In the genomic region with DNA sequence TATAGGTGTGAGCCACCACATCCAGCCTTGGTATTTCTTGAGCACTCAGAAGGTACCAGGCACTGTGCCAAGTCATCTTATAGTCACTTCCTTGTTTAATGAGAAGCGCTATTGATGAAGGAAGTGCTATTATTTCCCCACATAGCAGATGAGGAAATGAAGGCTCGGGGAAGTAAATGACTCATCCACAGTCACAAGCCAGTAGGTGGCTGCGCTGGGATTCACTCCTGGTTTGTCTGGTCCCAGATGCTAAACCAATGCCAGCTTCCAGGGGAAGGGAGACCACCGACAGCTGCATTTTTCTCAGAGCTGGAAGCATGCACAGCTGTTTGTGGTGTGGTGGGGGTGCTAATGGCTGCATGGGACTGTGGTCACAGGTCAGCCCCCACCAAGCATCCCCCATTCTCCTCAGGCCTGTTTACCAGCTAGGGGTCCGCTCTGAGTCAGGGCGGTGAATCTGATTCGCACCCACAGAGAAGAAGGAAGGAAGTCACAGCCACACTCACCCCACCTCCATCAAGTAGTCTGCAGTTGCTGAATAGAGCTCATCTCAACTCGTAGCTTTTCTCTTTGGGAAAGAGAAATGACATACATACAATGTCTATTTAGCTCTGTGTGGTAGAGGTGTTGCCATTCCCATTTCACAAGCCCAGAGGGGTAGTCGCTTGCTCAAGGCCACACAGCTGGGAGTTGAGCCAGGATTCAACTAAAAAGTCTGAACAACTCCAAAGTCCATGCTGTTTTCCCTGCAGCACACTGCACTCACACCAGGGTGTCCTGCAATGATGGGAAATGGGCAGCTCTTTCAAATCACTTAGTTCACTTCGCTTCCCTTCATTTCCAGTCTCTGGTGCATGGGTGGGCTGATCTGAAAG, we compare ENCODE assay signal across 8 cellular contexts. TPM values are rescaled to one million over a fixed set of nuclear protein-coding genes. Genes with fewer than 3 reads are reported as not detected.
DNase-seq lines count a peak whose midpoint lies in the region; ATAC-seq and TF ChIP-seq lines count a peak whose summit lies in the region.

No MANE protein-coding gene starts in this region.

- DNase-seq in GM12865 (ENCODE audit: low read depth) (peak; percentile 43), OCI-LY7 (ENCODE audit: low spot score) (peak; percentile 53), heart right ventricle (no peak), 8988T (no peak), SW480 (ENCODE audit: low spot score) (no peak)
- peak; percentile 74 to 79 for DNase-seq in activated T-cell treated with anti-CD3 and anti-CD28 coated beads, Interleukin-2, amount 50 U/mL, for 48 hours
- peak in 2 of 3 donors; percentile 17 to 20 for DNase-seq in stimulated activated CD4-positive, alpha-beta T cell treated with anti-CD3 and anti-CD28 coated beads, TNF-alpha, amount 100 ng/mL, for 1 hour (ENCODE audit: low read depth in 3 of 3, low spot score in 1 of 3)

- H3K27ac ChIP-seq in OCI-LY7 (ENCODE audit: low read depth, low read length, poor library complexity, severe bottlenecking): no peak overlapping the region
- peak overlapping the region; percentile 42 to 88 (median 67) for H3K27ac ChIP-seq in heart right ventricle

- peak overlapping the region; percentile 87 for H2AFZ ChIP-seq in OCI-LY7 (ENCODE audit: low read length)

- H3K27me3 ChIP-seq in heart right ventricle: peaks cover 0 to 22% (median 4%) of the 10 kb centered on the region in 7 donors

- no TSS peak for BruUV-seq in OCI-LY7 (replicated peaks; lab: Mats Ljungman, UMichigan)

- no peak overlapping the region for H3K4me3 ChIP-seq in GM12865 (ENCODE audit: low read depth, low read length)
- H3K4me3 ChIP-seq in OCI-LY7 (ENCODE audit: low read depth, low read length, poor library complexity, severe bottlenecking): no peak overlapping the region
- H3K4me3 ChIP-seq in heart right ventricle: peak overlapping the region in 1 of 10 donors; percentile 6

- ATAC-seq in heart right ventricle (peak in 2 of 8 donors; percentile 25 to 32), HG03196 (IDR thresholded peaks at IDR 0.05; ENCODE audit: unreplicated experiment) (no peak)

- H3K4me1 ChIP-seq in OCI-LY7 (ENCODE audit: insufficient read depth, low read length, poor library complexity, severe bottlenecking) (peaks cover 27% of the 10 kb centered on the region), heart right ventricle (peaks cover 8 to 86% (median 36%) of the 10 kb centered on the region in 9 donors)

- CTCF ChIA-PET in OCI-LY7 (lab: Charles Lee; ENCODE audit: unreplicated experiment): interaction anchor here (0.8 to 2.6 kb wide), 3 partner anchors 9 to 45 kb away, joined by 4 to 10 read pairs (median 5); no protein-coding TSS in a partner anchor

- H3K9me3 ChIP-seq in OCI-LY7 (ENCODE audit: low read length) (no peaks in the 10 kb centered on the region), heart right ventricle (no peaks in the 10 kb centered on the region)

- H3K9me2 ChIP-seq in OCI-LY7 (ENCODE audit: insufficient read depth, low read length): no peaks in the 10 kb centered on the region

- intact Hi-C loops in OCI-LY7 (cut with micrococcal nuclease; ENCODE audit: unreplicated experiment): no loop called here
- intact Hi-C loops in heart right ventricle (cut with DNase I): loop anchor here in 6 of 10 donors (5.0 to 10.0 kb wide), 6 partner anchors 44 to 254 kb away; partner anchors contain the start of genes AREL1 (in 1 of the 6), FCF1 (in 1 of the 6), ISCA2 (in 1 of the 6) and NPC2 (in 1 of the 6)

- TF ChIP-seq CTCF in GM12865 (IDR thresholded peaks at IDR 0.05; ENCODE audit: insufficient read depth, low read depth, low read length, missing control alignments) (no peak), OCI-LY7 (conservative IDR thresholded peaks at IDR 0.05; ENCODE audit: low read length) (no peak), heart right ventricle (IDR thresholded peaks at IDR 0.05) (no peak)

- H3K4me2 ChIP-seq in OCI-LY7 (ENCODE audit: low read length): peak overlapping the region; percentile 39

- POLR2A ChIA-PET in OCI-LY7 (lab: Charles Lee): interaction anchor here (0.5 to 3.1 kb wide), 6 partner anchors 9 to 1554 kb away, joined by 3 to 8 read pairs (median 4); no protein-coding TSS in a partner anchor

- no peaks in the 10 kb centered on the region for H3K79me2 ChIP-seq in OCI-LY7 (ENCODE audit: insufficient read depth, low read depth, low read length)

- WGBS in heart right ventricle, 2 donors: 60 to 70% methylated on average over 10 of the region's 10 CpGs

- H4K20me1 ChIP-seq in OCI-LY7 (ENCODE audit: insufficient read depth, low read length): no peaks in the 10 kb centered on the region

- H3K36me3 ChIP-seq in OCI-LY7 (ENCODE audit: insufficient read depth, low read length) (no peaks in the 10 kb centered on the region), heart right ventricle (no peaks in the 10 kb centered on the region)

RNA-seq across cellular contexts. Expression of gene LTBP2, which starts 6.3 kb away (rescaled TPM):
- 0.21 and 0.25 TPM in 2 replicates for total RNA-seq in OCI-LY7 (2014; rRNA removed; shearing (Covaris generic))
- total RNA-seq in OCI-LY7 (2022) (0.15 and 0.35 TPM in 2 replicates), heart right ventricle (10 to 100 TPM in 9 of 10 donors, 1 to 10 TPM in 1; 7.1 to 50.3 (median 18.5) TPM)
- polyA plus RNA-seq in heart right ventricle: 1 to 10 TPM; 3.5 TPM

Comparison
In these comparisons a context has a peak if more than half of its experiments do, and no peak if none do; other contexts are left out.
1. DNase-seq: peak in GM12865 (single experiment), OCI-LY7 (single experiment), activated T-cell treated with anti-CD3 and anti-CD28 coated beads, Interleukin-2, amount 50 U/mL, for 48 hours (2 of 2) and stimulated activated CD4-positive, alpha-beta T cell treated with anti-CD3 and anti-CD28 coated beads, TNF-alpha, amount 100 ng/mL, for 1 hour (2 of 3); none in heart right ventricle (0 of 2), 8988T (single experiment) and SW480 (single experiment).
2. RNA of gene LTBP2, which starts 6.3 kb away (total RNA-seq): 7.1 to 50.3 TPM in heart right ventricle; 0.15 to 0.35 TPM in OCI-LY7; every median in the first group is over 4 times any median in the second.